29 cellular contexts compared by ENCODE assay signal in the genomic region with DNA sequence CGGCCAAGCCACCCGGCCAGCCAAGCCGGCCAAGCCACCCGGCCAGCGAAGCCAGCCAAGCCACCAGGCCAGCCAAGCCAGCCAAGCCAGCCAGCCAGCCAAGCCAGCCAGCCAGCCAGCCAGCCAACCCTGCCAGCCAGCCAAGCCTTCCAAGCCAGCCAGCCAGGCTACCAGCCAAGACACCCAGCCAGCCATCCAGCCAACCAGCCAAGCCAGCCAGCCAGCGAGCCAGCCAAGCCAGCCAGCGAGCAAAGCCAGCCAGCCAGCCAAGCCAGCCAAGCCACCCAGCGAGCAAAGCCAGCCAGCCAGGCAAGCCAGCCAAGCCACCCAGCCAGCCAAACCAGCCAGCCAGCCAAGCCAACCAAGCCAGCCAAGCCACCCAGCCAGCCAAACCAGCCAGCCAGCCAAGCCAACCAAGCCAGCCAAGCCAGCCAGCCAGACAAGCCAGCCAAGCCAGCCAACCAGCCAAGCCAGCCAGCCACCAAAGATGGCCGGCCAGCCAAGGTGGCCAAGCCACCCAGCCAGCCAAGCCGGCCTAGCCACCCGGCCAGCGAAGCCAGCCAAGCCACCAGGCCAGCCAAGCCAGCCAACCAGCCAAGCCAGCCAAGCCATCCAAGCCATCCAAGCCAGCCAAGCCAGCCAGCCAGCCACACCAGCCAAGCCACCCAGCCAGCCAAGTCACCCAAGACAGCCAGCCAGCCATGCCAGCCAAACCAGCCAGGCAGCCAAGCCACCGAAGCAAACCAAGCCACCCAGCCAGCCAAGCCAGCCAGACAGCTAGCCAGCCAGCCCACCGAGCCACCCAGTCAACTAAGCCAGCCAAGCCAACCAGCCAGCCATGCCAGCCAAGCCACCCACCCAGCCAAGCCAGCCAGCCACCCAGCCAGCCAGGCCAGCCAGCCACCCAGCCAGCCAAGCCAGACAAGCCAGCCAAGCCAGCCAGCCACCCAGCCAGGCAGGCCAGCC. TPM values are rescaled to one million over a fixed set of nuclear protein-coding genes. Genes with fewer than 3 reads are reported as not detected.
"Had no signal": no experiment of that assay in that cellular context is flagged by ENCODE, and none has a peak within 500 bp of the region (broad histone marks: within the 10 kb centered on the region; RNA-seq: fewer than 3 reads in every experiment).

No MANE protein-coding gene starts in this region.

- H3K9me3 ChIP-seq: heart right ventricle, ovary, sigmoid colon, testis, upper lobe of right lung had no signal

- H3K4me1 Mint-ChIP-seq: central memory CD8-positive, alpha-beta T cell; mesothelial cell of epicardium; natural killer cell; neural crest cell; stimulated activated naive B cell treated with anti-CD40 and anti-IgM and Interleukin-4, amounts not matched to agents 10 μg/mL and 1 μg/mL and 100 μg/mL, for 72 hours; stimulated activated naive CD8-positive, alpha-beta T cell treated with anti-CD3 and anti-CD28 coated beads, Interleukin-15, amount 100 ng/mL, for 72 hours had no signal

- H3K27ac Mint-ChIP-seq: mesothelial cell of epicardium; natural killer cell; stimulated activated naive B cell treated with anti-CD40 and anti-IgM and Interleukin-4, amounts not matched to agents 10 μg/mL and 1 μg/mL and 100 μg/mL, for 72 hours; stimulated activated naive CD8-positive, alpha-beta T cell treated with anti-CD3 and anti-CD28 coated beads, Interleukin-15, amount 100 ng/mL, for 72 hours had no signal

- H3K36me3 ChIP-seq: heart right ventricle, ovary, sigmoid colon, tibial nerve, upper lobe of right lung had no signal

- H3K27me3 ChIP-seq: heart right ventricle, ovary, sigmoid colon, testis, tibial nerve, upper lobe of right lung had no signal

- H3K4me3 ChIP-seq: heart right ventricle, ovary, sigmoid colon, skin epidermis, testis, tibial nerve, upper lobe of right lung had no signal

- ATAC-seq: esophagus mucosa; heart right ventricle; natural killer cell; stimulated activated naive B cell treated with anti-CD40 and anti-IgM and Interleukin-4, amounts not matched to agents 10 μg/mL and 1 μg/mL and 100 μg/mL, for 72 hours; stimulated activated naive CD8-positive, alpha-beta T cell treated with anti-CD3 and anti-CD28 coated beads, Interleukin-15, amount 100 ng/mL, for 72 hours; upper lobe of right lung had no signal

- FAIRE-seq: endometrium, frontal cortex, islet of Langerhans had no signal

- H3K4me1 ChIP-seq: heart right ventricle, sigmoid colon, testis, tibial nerve, upper lobe of right lung had no signal

- H3K36me3 Mint-ChIP-seq: mesothelial cell of epicardium; natural killer cell; stimulated activated naive B cell treated with anti-CD40 and anti-IgM and Interleukin-4, amounts not matched to agents 10 μg/mL and 1 μg/mL and 100 μg/mL, for 72 hours had no signal

- H3K27ac ChIP-seq: heart right ventricle, ovary, sigmoid colon, skin epidermis, testis, tibial nerve, upper lobe of right lung had no signal

- H3K4me3 Mint-ChIP-seq: central memory CD8-positive, alpha-beta T cell; mesothelial cell of epicardium; natural killer cell; neural crest cell; stimulated activated naive B cell treated with anti-CD40 and anti-IgM and Interleukin-4, amounts not matched to agents 10 μg/mL and 1 μg/mL and 100 μg/mL, for 72 hours; stimulated activated naive CD8-positive, alpha-beta T cell treated with anti-CD3 and anti-CD28 coated beads, Interleukin-15, amount 100 ng/mL, for 72 hours had no signal

- H3K27me3 Mint-ChIP-seq: central memory CD8-positive, alpha-beta T cell; stimulated activated naive B cell treated with anti-CD40 and anti-IgM and Interleukin-4, amounts not matched to agents 10 μg/mL and 1 μg/mL and 100 μg/mL, for 72 hours; stimulated activated naive CD8-positive, alpha-beta T cell treated with anti-CD3 and anti-CD28 coated beads, Interleukin-15, amount 100 ng/mL, for 72 hours had no signal

- DNase-seq: effector memory CD4-positive, alpha-beta T cell; heart right ventricle; hypothalamus; natural killer cell; nucleus accumbens; sigmoid colon; stimulated activated CD4-positive, alpha-beta T cell treated with anti-CD3 and anti-CD28 coated beads, Interleukin-2, amount 100 ng/mL, for 24 hours; stimulated activated CD4-positive, alpha-beta T cell treated with anti-CD3 and anti-CD28 coated beads, Interleukin-4, amount 100 ng/mL, for 4 hours; stimulated activated naive B cell treated with anti-CD40 and anti-IgM and Interleukin-4, amounts not matched to agents 10 μg/mL and 1 μg/mL and 100 μg/mL, for 72 hours; stimulated activated naive CD8-positive, alpha-beta T cell treated with anti-CD3 and anti-CD28 coated beads, Interleukin-15, amount 100 ng/mL, for 72 hours; testis; upper lobe of right lung had no signal

- H3K9me3 Mint-ChIP-seq: central memory CD8-positive, alpha-beta T cell; mesothelial cell of epicardium; natural killer cell; neural crest cell; stimulated activated naive B cell treated with anti-CD40 and anti-IgM and Interleukin-4, amounts not matched to agents 10 μg/mL and 1 μg/mL and 100 μg/mL, for 72 hours; stimulated activated naive CD8-positive, alpha-beta T cell treated with anti-CD3 and anti-CD28 coated beads, Interleukin-15, amount 100 ng/mL, for 72 hours had no signal

RNA-seq across cellular contexts. Expression of a gene that starts 28.8 kb away (rescaled TPM):
- total RNA-seq: esophagus mucosa, fibroblast of lung, frontal cortex, glomerular endothelial cell, heart right ventricle, liver, mesothelial cell of epicardium, mucosa of gallbladder, myocyte, natural killer cell, neural crest cell, ovary, posterior vena cava, sigmoid colon, subcutaneous adipose tissue, tibial nerve, upper lobe of right lung had no signal
- polyA plus RNA-seq: fibroblast of lung, heart right ventricle, liver, ovary, sigmoid colon had no signal
